In genomic region chr21:33948096-33948950, GRCh38 we compare ENCODE assay signal across 8 cellular contexts. TPM values are rescaled to one million over a fixed set of nuclear protein-coding genes. Genes with fewer than 3 reads are reported as not detected.
A peak's percentile ranks its signal among the peaks of the same experiment; 100 is the strongest.
DNase-seq lines count a peak whose midpoint lies in the region; ATAC-seq lines count a peak whose summit lies in the region.

No MANE protein-coding gene starts in this region.

- peaks cover 7% of the 10 kb centered on the region for H3K9me3 Mint-ChIP-seq in memory B cell

- no peaks in the 10 kb centered on the region for H3K27me3 Mint-ChIP-seq in memory B cell

- DNase-seq in A172 (ENCODE audit: low spot score), result peak; percentile 71
- DNase-seq in NCI-H446 treated with DMSO at 0.1 percent for 48 hours (lab: John Stamatoyannopoulos, UW), result peak; percentile 80
- peak; percentile 47 to 69 for DNase-seq in activated CD4-positive, alpha-beta T cell treated with anti-CD3 and anti-CD28 coated beads, Interleukin-2, amount 50 U/mL, for 24 hours (ENCODE audit: low read depth in 1 of 2, low spot score in 1 of 2)
- peak; percentile 85 for DNase-seq in dermis blood vessel endothelial cell
- DNase-seq in memory B cell (ENCODE audit: low spot score in 2 of 2), result peak; percentile 40 to 47
- peak; percentile 49 to 62 for DNase-seq in stimulated activated CD8-positive, alpha-beta memory T cell treated with anti-CD3 and anti-CD28 coated beads, Interleukin-15, amount 100 ng/mL, for 4 hours (ENCODE audit: low read depth in 2 of 2)

- H3K36me3 Mint-ChIP-seq in memory B cell, result no peaks in the 10 kb centered on the region

- H3K27ac Mint-ChIP-seq in memory B cell, result peak overlapping the region; percentile 97

- H3K4me1 Mint-ChIP-seq in memory B cell, result peaks cover 37% of the 10 kb centered on the region

- peak overlapping the region; percentile 66 for H3K4me3 Mint-ChIP-seq in memory B cell

- peak; percentile 38 for ATAC-seq in GM18868 (IDR thresholded peaks at IDR 0.05; ENCODE audit: unreplicated experiment)
- ATAC-seq in HG03103 (IDR thresholded peaks at IDR 0.05; ENCODE audit: low read depth, unreplicated experiment), result peak; percentile 41
- ATAC-seq in memory B cell (ENCODE audit: low read depth), result peak; percentile 75

RNA-seq across cellular contexts. Expression of gene ATP5PO, which starts 32.7 kb away (rescaled TPM):
- total RNA-seq in A172 (2014; rRNA removed; shearing (Covaris generic)), result 348 and 477 TPM in 2 replicates
- total RNA-seq in dermis blood vessel endothelial cell, result 125 and 193 TPM in 2 replicates

Comparison
In these comparisons a context has a peak if more than half of its experiments do, and no peak if none do; other contexts are left out.
1. Peak in every context shown above with its lines: DNase-seq and ATAC-seq.